ENCODE assay signal across 8 cellular contexts in genomic region chr1:1358433-1359201, GRCh38. TPM values are rescaled to one million over a fixed set of nuclear protein-coding genes. Genes with fewer than 3 reads are reported as not detected.
DNase-seq lines count a peak whose midpoint lies in the region; ATAC-seq and TF ChIP-seq lines count a peak whose summit lies in the region.

TSS of gene MXRA8 (minus strand) at chr1:1358555. CDS start at chr1:1358504, 51 bp downstream.

- H3K27me3 ChIP-seq in left ventricle myocardium inferior (ENCODE audit: low read depth) (peaks cover 75% of the 10 kb centered on the region), rectal smooth muscle tissue (ENCODE audit: control insufficient read depth, insufficient read depth, low read length) (peaks cover 3% of the 10 kb centered on the region)

- POLR2A ChIA-PET in activated CD8-positive, alpha-beta T cell treated with anti-CD3 and anti-CD28 coated beads for 36 hours (lab: Charles Lee), result interaction anchor here (2.4 kb wide), 1 partner anchor 13 kb away, joined by 10 read pairs; no protein-coding TSS in a partner anchor

- peak within 1 kb of the TSS; percentile 49 for H3K9ac ChIP-seq in rectal smooth muscle tissue (ENCODE audit: low read length)

- no peaks in the 10 kb centered on the region for H3K36me3 Mint-ChIP-seq in activated CD8-positive, alpha-beta T cell treated with anti-CD3 and anti-CD28 coated beads for 36 hours (ENCODE audit: low read depth)

- peaks cover 19% of the 10 kb centered on the region for H3K4me1 Mint-ChIP-seq in activated CD8-positive, alpha-beta T cell treated with anti-CD3 and anti-CD28 coated beads for 36 hours (ENCODE audit: low read depth)

- CTCF ChIA-PET in activated CD8-positive, alpha-beta T cell treated with anti-CD3 and anti-CD28 coated beads for 36 hours (lab: Charles Lee), result no interaction called here

- ATAC-seq in activated CD8-positive, alpha-beta T cell treated with anti-CD3 and anti-CD28 coated beads for 36 hours, result peak; percentile 60
- ATAC-seq in GM18519 (IDR thresholded peaks at IDR 0.05; ENCODE audit: low FRiP score, unreplicated experiment) (no peak), GM18867 (IDR thresholded peaks at IDR 0.05; ENCODE audit: unreplicated experiment) (no peak)

- H3K4me3 ChIP-seq in left ventricle myocardium inferior, result peak within 1 kb of the TSS; percentile 69
- peak within 1 kb of the TSS; percentile 81 for H3K4me3 ChIP-seq in rectal smooth muscle tissue (ENCODE audit: low read length)

- H3K27ac ChIP-seq in left ventricle myocardium inferior (replicated peaks), result peak within 1 kb of the TSS; percentile 84
- H3K27ac ChIP-seq in rectal smooth muscle tissue (ENCODE audit: low read depth, low read length), result peak within 1 kb of the TSS; percentile 88

- H3K4me1 ChIP-seq in left ventricle myocardium inferior, result peaks cover 66% of the 10 kb centered on the region
- peaks cover 27% of the 10 kb centered on the region for H3K4me1 ChIP-seq in rectal smooth muscle tissue (ENCODE audit: control insufficient read depth, insufficient read depth, low read length)

- DNase-seq in EL (peak; percentile 89), left ventricle myocardium inferior (peak; percentile 80), CD1c-positive myeloid dendritic cell (ENCODE audit: extremely low spot score) (no peak), KBM-7 (no peak)
- peak; percentile 62 for DNase-seq in activated CD8-positive, alpha-beta T cell treated with anti-CD3 and anti-CD28 coated beads for 36 hours

- in situ Hi-C loops in KBM-7 (cut with MboI; ENCODE audit: low pct_unique_long_range_greater_than_20kb, low sequenced_read_pairs), result no loop called here

- no peak within 1 kb of the TSS for H3K27ac Mint-ChIP-seq in activated CD8-positive, alpha-beta T cell treated with anti-CD3 and anti-CD28 coated beads for 36 hours

- TF ChIP-seq CTCF in activated CD8-positive, alpha-beta T cell treated with anti-CD3 and anti-CD28 coated beads for 36 hours (IDR thresholded peaks at IDR 0.05), result no peak
- TF ChIP-seq CTCF in left ventricle myocardium inferior (IDR thresholded peaks at IDR 0.05; ENCODE audit: borderline replicate concordance), result no peak

- H3K36me3 ChIP-seq in left ventricle myocardium inferior, result no peaks in the 10 kb centered on the region
- H3K36me3 ChIP-seq in rectal smooth muscle tissue (ENCODE audit: control insufficient read depth, insufficient read depth, low read length), result no peaks in the 10 kb centered on the region

- peaks cover 3% of the 10 kb centered on the region for H3K27me3 Mint-ChIP-seq in activated CD8-positive, alpha-beta T cell treated with anti-CD3 and anti-CD28 coated beads for 36 hours

- intact Hi-C loops in activated CD8-positive, alpha-beta T cell treated with anti-CD3 and anti-CD28 coated beads for 36 hours (cut with micrococcal nuclease), result no loop called here
- intact Hi-C loops in left ventricle myocardium inferior (cut with micrococcal nuclease), result no loop called here

- H3K9me3 ChIP-seq in left ventricle myocardium inferior (replicated peaks), result no peaks in the 10 kb centered on the region

- no peak within 1 kb of the TSS for H3K4me3 Mint-ChIP-seq in activated CD8-positive, alpha-beta T cell treated with anti-CD3 and anti-CD28 coated beads for 36 hours

- H3K9me3 Mint-ChIP-seq in activated CD8-positive, alpha-beta T cell treated with anti-CD3 and anti-CD28 coated beads for 36 hours, result no peaks in the 10 kb centered on the region

RNA-seq across cellular contexts. Expression of gene MXRA8, which starts in this region (rescaled TPM):
- total RNA-seq in activated CD8-positive, alpha-beta T cell treated with anti-CD3 and anti-CD28 coated beads for 36 hours, result under 1 TPM; 0.92 to 0.98 TPM
- 20.2 TPM for total RNA-seq in left ventricle myocardium inferior

Comparison
In these comparisons a context has a peak if more than half of its experiments do, and no peak if none do; other contexts are left out.
1. RNA of gene MXRA8 (total RNA-seq): 20.2 TPM in left ventricle myocardium inferior (single experiment); 0.92 to 0.98 TPM in activated CD8-positive, alpha-beta T cell treated with anti-CD3 and anti-CD28 coated beads for 36 hours; every median in the first group is over 10 times any median in the second.
2. Peak in DNase-seq and ATAC-seq in activated CD8-positive, alpha-beta T cell treated with anti-CD3 and anti-CD28 coated beads for 36 hours; RNA of the gene not detected or under 1 TPM.
3. DNase-seq: peak in EL (single experiment) and left ventricle myocardium inferior (single experiment); none in CD1c-positive myeloid dendritic cell (single experiment) and KBM-7 (single experiment).